2 cellular contexts compared by ENCODE assay signal in genomic region chr9:111366978-111367377, GRCh38.
TF ChIP-seq lines count a peak whose summit lies in the region.

No MANE protein-coding gene starts in this region.

TF ChIP-seq in HepG2, 621 proteins besides CTCF, POLR2A, EP300 and RAD21:
- TF ChIP-seq E2F5 (CRISPR knock-in tag; conservative IDR thresholded peaks at IDR 0.05) (no peak), MAFK (conservative IDR thresholded peaks at IDR 0.05 in 1 of 2, IDR thresholded peaks at IDR 0.05 in 1 of 2; ENCODE audit: low read length in 2 of 2) (peak; percentile 58 to 75), ZNF619 (CRISPR knock-in tag; IDR thresholded peaks at IDR 0.05) (no peak), FLYWCH1 (CRISPR knock-in tag; IDR thresholded peaks at IDR 0.05) (no peak), MXD4 (CRISPR knock-in tag; IDR thresholded peaks at IDR 0.05) (no peak), STAT6 (CRISPR knock-in tag; IDR thresholded peaks at IDR 0.05; ENCODE audit: borderline replicate concordance) (no peak), MTF1 (CRISPR knock-in tag; IDR thresholded peaks at IDR 0.05) (no peak), MAF1 (CRISPR knock-in tag; IDR thresholded peaks at IDR 0.05; ENCODE audit: borderline replicate concordance) (no peak), MAFF (IDR thresholded peaks at IDR 0.05; ENCODE audit: low read depth, low read length) (peak; percentile 45; the same call in 1 of the 2 replicates)

TF ChIP-seq in IMR-90, 13 proteins besides CTCF, POLR2A, EP300 and RAD21:
- TF ChIP-seq MAFK (IDR thresholded peaks at IDR 0.05; ENCODE audit: low read depth, low read length) (peak; percentile 67), FOS (IDR thresholded peaks at IDR 0.05; ENCODE audit: low read depth, low read length) (no peak)
